In the genomic region with DNA sequence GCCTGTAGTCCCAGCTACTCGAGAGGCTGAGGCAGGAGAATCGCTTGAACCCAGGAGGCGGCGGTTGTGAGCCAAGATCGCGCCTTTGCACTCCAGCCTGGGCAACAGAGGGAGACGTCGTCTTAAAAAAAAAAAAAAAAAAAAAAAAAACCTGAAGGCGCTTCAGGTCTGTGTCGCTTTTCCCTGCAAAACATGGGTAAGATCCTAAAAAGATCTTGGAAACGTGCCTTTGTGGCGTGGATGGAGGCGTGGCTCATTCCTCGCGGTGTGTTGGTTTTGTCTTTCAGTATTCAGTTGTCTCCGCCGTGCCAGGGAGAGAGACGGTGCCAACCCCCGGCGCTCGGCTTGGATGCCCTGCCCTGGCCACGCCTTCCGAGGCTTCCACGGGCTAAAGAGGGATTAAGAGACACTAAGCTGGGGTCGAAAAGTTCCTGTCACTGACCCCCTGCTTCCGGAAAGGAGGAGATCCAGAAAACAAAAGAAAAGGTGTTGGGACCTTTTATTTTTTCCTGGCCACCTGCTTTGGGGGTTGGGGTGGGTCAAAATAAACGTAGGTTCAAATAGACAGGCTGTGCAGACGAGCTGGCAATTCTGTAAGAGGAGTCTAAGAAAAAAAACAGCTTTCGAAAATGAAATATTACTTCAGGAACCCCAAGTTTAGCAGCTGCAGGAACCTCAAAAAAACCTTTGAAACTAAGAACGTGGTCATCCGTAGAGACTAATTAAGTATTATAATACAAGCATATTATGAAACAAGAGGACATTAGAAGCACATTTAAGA, we compare ENCODE assay signal across 8 cellular contexts.
DNase-seq lines count a peak whose midpoint lies in the region; ATAC-seq, FAIRE-seq and TF ChIP-seq lines count a peak whose summit lies in the region.

No MANE protein-coding gene starts in this region.

- peak overlapping the region in 13 of 21 experiments; percentile 59 to 90 (median 85) for H3K27ac ChIP-seq in skin epidermis

- H3K27me3 ChIP-seq in adipocyte (replicated peaks; ENCODE audit: control insufficient read depth, insufficient read depth, low read length) (no peaks in the 10 kb centered on the region), iPS-15b (ENCODE audit: control insufficient read depth, insufficient read depth, low read length) (peaks cover 10% of the 10 kb centered on the region)

- H3K9me3 ChIP-seq in adipocyte (ENCODE audit: control insufficient read depth, low read length) (no peaks in the 10 kb centered on the region), iPS-15b (ENCODE audit: control insufficient read depth, insufficient read depth, low read length) (no peaks in the 10 kb centered on the region)

- H3K4me3 ChIP-seq in GM12864 (ENCODE audit: low read depth, low read length): peak overlapping the region; percentile 69
- H3K4me3 ChIP-seq in adipocyte (ENCODE audit: low read length): peak overlapping the region; percentile 89
- peak overlapping the region; percentile 91 for H3K4me3 ChIP-seq in iPS-15b (ENCODE audit: low read depth, low read length)
- peak overlapping the region; percentile 64 to 84 (median 72) for H3K4me3 ChIP-seq in skin epidermis

- H3K9ac ChIP-seq in adipocyte (ENCODE audit: low read length): peak overlapping the region; percentile 83
- H3K9ac ChIP-seq in iPS-15b (ENCODE audit: low read depth, low read length): no peak overlapping the region

- peak; percentile 43 for DNase-seq in GM12864 (ENCODE audit: low read depth)
- peak; percentile 33 for DNase-seq in HK-2 (ENCODE audit: unreplicated experiment)
- peak; percentile 27 for DNase-seq in RCC 7860 (ENCODE audit: low spot score)
- peak; percentile 52 for DNase-seq in adipocyte (ENCODE audit: low read depth)
- DNase-seq in COLO829 (ENCODE audit: low spot score): no peak

- no peak for FAIRE-seq in RCC 7860 (lab: Jason Lieb, UNC)

- H3K4me1 ChIP-seq in adipocyte (ENCODE audit: control insufficient read depth, insufficient read depth, low read length) (peaks cover 10% of the 10 kb centered on the region), iPS-15b (ENCODE audit: control insufficient read depth, insufficient read depth, low read length) (peaks cover 4% of the 10 kb centered on the region)

- H3K36me3 ChIP-seq in adipocyte (ENCODE audit: control insufficient read depth, insufficient read depth, low read length, severe bottlenecking): no peaks in the 10 kb centered on the region
- H3K36me3 ChIP-seq in iPS-15b (ENCODE audit: control insufficient read depth, insufficient read depth, low read length): no peaks in the 10 kb centered on the region

- ATAC-seq in HG02840 (IDR thresholded peaks at IDR 0.05; ENCODE audit: low FRiP score, unreplicated experiment): no peak

- no peak for TF ChIP-seq CTCF in GM12864 (IDR thresholded peaks at IDR 0.05; ENCODE audit: low read depth, low read length, missing control alignments)
